Comparison of ENCODE assay signal across 11 cellular contexts in genomic region chr7:17152698-17153097, GRCh38.
A peak's percentile ranks its signal among the peaks of the same experiment; 100 is the strongest.
DNase-seq lines count a peak whose midpoint lies in the region; ATAC-seq, FAIRE-seq and TF ChIP-seq lines count a peak whose summit lies in the region.
"Had no signal": no experiment of that assay in that cellular context is flagged by ENCODE, and none has a peak within 500 bp of the region (broad histone marks: within the 10 kb centered on the region; RNA-seq: fewer than 3 reads in every experiment).

No MANE protein-coding gene starts in this region.

- H3K36me3 ChIP-seq in GM12878 (ENCODE audit: control insufficient read depth in 2 of 2, insufficient read depth in 2 of 2, low read length in 1 of 2) = no peaks in the 10 kb centered on the region
- H3K36me3 ChIP-seq: thyroid gland had no signal

- DNase-seq in GM12878 (ENCODE audit: low read depth, low spot score) (no peak), T-helper 9 cell (no peak)
- DNase-seq in stimulated activated CD4-positive, alpha-beta T cell treated with anti-CD3 and anti-CD28 coated beads, Interleukin-2, amount 100 ng/mL, for 24 hours = no peak
- no peak for DNase-seq in stimulated activated naive CD4-positive, alpha-beta T cell (lab: John Stamatoyannopoulos, UW)
- no peak for DNase-seq in activated CD8-positive, alpha-beta memory T cell treated with anti-CD3 and anti-CD28 coated beads for 24 hours
- DNase-seq: NCI-H146, thyroid gland had no signal

- ATAC-seq in GM18498 (IDR thresholded peaks at IDR 0.05; ENCODE audit: unreplicated experiment) = peak; percentile 44
- peak; percentile 45 for ATAC-seq in GM21423 (IDR thresholded peaks at IDR 0.05; ENCODE audit: unreplicated experiment)
- ATAC-seq in HG03442 (IDR thresholded peaks at IDR 0.05; ENCODE audit: unreplicated experiment) = peak; percentile 58
- ATAC-seq in GM12878 = peak; percentile 80

- peak; percentile 29; the same call in 1 of the 2 replicates for TF ChIP-seq RAD21 in GM12878 (IDR thresholded peaks at IDR 0.05; ENCODE audit: insufficient read depth, low read depth, low read length)

- peak overlapping the region; percentile 14; the same call in 1 of the 2 replicates for H3K4me2 ChIP-seq in GM12878 (ENCODE audit: control insufficient read depth, insufficient read depth)

- TF ChIP-seq POLR2A in GM12878 (IDR thresholded peaks at IDR 0.05; ENCODE audit: low read depth, low read length) = no peak

- H4K20me1 ChIP-seq in GM12878 (ENCODE audit: control insufficient read depth, insufficient read depth) = no peaks in the 10 kb centered on the region

- peaks cover 29% of the 10 kb centered on the region for H3K4me1 ChIP-seq in GM12878 (ENCODE audit: control insufficient read depth, insufficient read depth, low read length)
- H3K4me1 ChIP-seq: thyroid gland had no signal

- in situ Hi-C loops in GM12878 (cut with MboI) = no loop called here

- 96% methylated on average over 3 of the region's 3 CpGs for WGBS in GM12878 (ENCODE audit: insufficient coverage, insufficient replicate concordance, low lambda C conversion rate, missing lambda C conversion rate)

- POLR2A ChIA-PET in GM12878 (lab: Charles Lee) = interaction anchor here (0.6 kb wide), 1 partner anchor 168 kb away, joined by 3 read pairs; no protein-coding TSS in a partner anchor

- FAIRE-seq in GM12878 (lab: Jason Lieb, UNC) = no peak
- FAIRE-seq: endometrium had no signal

- no peak for TF ChIP-seq CTCF in GM12878 (IDR thresholded peaks at IDR 0.05 in 2 of 3, conservative IDR thresholded peaks at IDR 0.05 in 1 of 3; ENCODE audit: control insufficient read depth in 2 of 3, extremely low read depth in 1 of 3, insufficient read depth in 1 of 3, low read depth in 3 of 3, low read length in 3 of 3)

- no TSS peak for BruUV-seq in GM12878 (replicated peaks; lab: Mats Ljungman, UMichigan)

- no peaks in the 10 kb centered on the region for H3K79me2 ChIP-seq in GM12878 (ENCODE audit: control insufficient read depth, insufficient read depth, low read length)

- SMC1A ChIA-PET in GM12878 (lab: Charles Lee; ENCODE audit: uncharacterized antibody, unreplicated experiment) = interaction anchor here (0.7 to 4.3 kb wide), 14 partner anchors 7 to 149 kb away, joined by 3 to 21 read pairs (median 4); no protein-coding TSS in a partner anchor

- no peak overlapping the region for H3K27ac ChIP-seq in GM12878 (ENCODE audit: control insufficient read depth, insufficient read depth)
- H3K27ac ChIP-seq: thyroid gland had no signal

- intact Hi-C loops in GM12878 (cut with micrococcal nuclease; ENCODE audit: unreplicated experiment) = loop anchor here (5.0 to 10.0 kb wide), 3 partner anchors 138 to 342 kb away; no protein-coding TSS in a partner anchor

- no peaks in the 10 kb centered on the region for H3K27me3 ChIP-seq in GM12878 (replicated peaks in 1 of 2; ENCODE audit: control insufficient read depth in 2 of 2, insufficient read depth in 2 of 2, low read length in 1 of 2)
- H3K27me3 ChIP-seq: thyroid gland had no signal

- TF ChIP-seq EP300 in GM12878 (IDR thresholded peaks at IDR 0.05; ENCODE audit: borderline replicate concordance in 1 of 2, control insufficient read depth in 1 of 2, low read depth in 2 of 2, low read length in 2 of 2) = peak; percentile 41 to 55; a peak in 2 of 4 replicates

- H2AFZ ChIP-seq in GM12878 (ENCODE audit: control insufficient read depth, low read depth, low read length) = 0 out of 2 replicates have a peak overlapping the region, but pooled peaks have one; percentile 26

- H3K4me3 ChIP-seq in GM12878 = no peak overlapping the region
- H3K4me3 ChIP-seq: thyroid gland had no signal

- H3K9me3 ChIP-seq in GM12878 (replicated peaks; ENCODE audit: control insufficient read depth, insufficient read depth, low read length) = no peaks in the 10 kb centered on the region
- H3K9me3 ChIP-seq: thyroid gland had no signal

- CTCF ChIA-PET in GM12878 (lab: Yijun Ruan, JAX) = interaction anchor here (1.1 to 3.6 kb wide), 5 partner anchors 23 to 222 kb away, joined by 3 to 17 read pairs (median 3); no protein-coding TSS in a partner anchor

- RAD21 ChIA-PET in GM12878 (lab: Charles Lee; ENCODE audit: unreplicated experiment) = interaction anchor here (0.8 to 3.3 kb wide), 8 partner anchors 9 to 149 kb away, joined by 3 to 20 read pairs (median 4); partner anchors contain the start of gene AHR

- no peak overlapping the region for H3K9ac ChIP-seq in GM12878 (ENCODE audit: control insufficient read depth, insufficient read depth, low read length)

TF ChIP-seq in GM12878, 131 proteins besides CTCF, POLR2A, EP300 and RAD21 (continues in another document):
- peak; percentile 48; the same call in 1 of the 2 replicates for TF ChIP-seq BMI1 (IDR thresholded peaks at IDR 0.05; ENCODE audit: borderline replicate concordance)
- TF ChIP-seq BACH1 (IDR thresholded peaks at IDR 0.05; ENCODE audit: borderline replicate concordance) = no peak; the same call in 1 of the 2 replicates
- TF ChIP-seq MTA2 (IDR thresholded peaks at IDR 0.05; ENCODE audit: low read depth) = peak; percentile 83
- peak; percentile 89 for TF ChIP-seq SPI1 (IDR thresholded peaks at IDR 0.05; ENCODE audit: borderline replicate concordance, insufficient read depth, low read depth, low read length)
- TF ChIP-seq SIX5 (IDR thresholded peaks at IDR 0.05; ENCODE audit: low read depth, low read length, severe bottlenecking) = no peak
- TF ChIP-seq BCL11A (IDR thresholded peaks at IDR 0.05; ENCODE audit: low read depth, low read length) = peak; percentile 62; the same call in 1 of the 2 replicates
- no peak for TF ChIP-seq NFXL1 (IDR thresholded peaks at IDR 0.05; ENCODE audit: borderline replicate concordance)
- 0 out of 4 replicates have a peak, but pooled peaks of 1 of the 2 experiments have one; percentile 22 for TF ChIP-seq ETV6 (conservative IDR thresholded peaks at IDR 0.05 in 1 of 2, IDR thresholded peaks at IDR 0.05 in 1 of 2; ENCODE audit: borderline replicate concordance in 1 of 2, low read depth in 1 of 2)
- TF ChIP-seq IKZF1 (conservative IDR thresholded peaks at IDR 0.05) = peak; percentile 77
- TF ChIP-seq, protein P1, sequence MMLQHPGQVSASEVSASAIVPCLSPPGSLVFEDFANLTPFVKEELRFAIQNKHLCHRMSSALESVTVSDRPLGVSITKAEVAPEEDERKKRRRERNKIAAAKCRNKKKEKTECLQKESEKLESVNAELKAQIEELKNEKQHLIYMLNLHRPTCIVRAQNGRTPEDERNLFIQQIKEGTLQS (IDR thresholded peaks at IDR 0.05; ENCODE audit: borderline replicate concordance, extremely low read depth, low read depth, low read length) = no peak
- TF ChIP-seq, protein P2, sequence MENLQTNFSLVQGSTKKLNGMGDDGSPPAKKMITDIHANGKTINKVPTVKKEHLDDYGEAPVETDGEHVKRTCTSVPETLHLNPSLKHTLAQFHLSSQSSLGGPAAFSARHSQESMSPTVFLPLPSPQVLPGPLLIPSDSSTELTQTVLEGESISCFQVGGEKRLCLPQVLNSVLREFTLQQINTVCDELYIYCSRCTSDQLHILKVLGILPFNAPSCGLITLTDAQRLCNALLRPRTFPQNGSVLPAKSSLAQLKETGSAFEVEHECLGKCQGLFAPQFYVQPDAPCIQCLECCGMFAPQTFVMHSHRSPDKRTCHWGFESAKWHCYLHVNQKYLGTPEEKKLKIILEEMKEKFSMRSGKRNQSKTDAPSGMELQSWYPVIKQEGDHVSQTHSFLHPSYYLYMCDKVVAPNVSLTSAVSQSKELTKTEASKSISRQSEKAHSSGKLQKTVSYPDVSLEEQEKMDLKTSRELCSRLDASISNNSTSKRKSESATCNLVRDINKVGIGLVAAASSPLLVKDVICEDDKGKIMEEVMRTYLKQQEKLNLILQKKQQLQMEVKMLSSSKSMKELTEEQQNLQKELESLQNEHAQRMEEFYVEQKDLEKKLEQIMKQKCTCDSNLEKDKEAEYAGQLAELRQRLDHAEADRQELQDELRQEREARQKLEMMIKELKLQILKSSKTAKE (IDR thresholded peaks at IDR 0.05; ENCODE audit: low read depth, poor library complexity, severe bottlenecking) = peak; percentile 47
- TF ChIP-seq TCF12 (IDR thresholded peaks at IDR 0.05; ENCODE audit: low read depth, low read length) = peak; percentile 42; the same call in 1 of the 2 replicates
- peak; percentile 64; the same call in 1 of the 2 replicates for TF ChIP-seq NR2F1 (conservative IDR thresholded peaks at IDR 0.05)
- TF ChIP-seq STAT3 (IDR thresholded peaks at IDR 0.05; ENCODE audit: low read depth, low read length) = no peak
- no peak for TF ChIP-seq ZZZ3 (IDR thresholded peaks at IDR 0.05; ENCODE audit: control insufficient read depth, insufficient read length, low read depth)
- peak; percentile 15; the same call in 1 of the 2 replicates for TF ChIP-seq CREB1 (IDR thresholded peaks at IDR 0.05; ENCODE audit: low read depth)
- TF ChIP-seq RUNX3 (IDR thresholded peaks at IDR 0.05; ENCODE audit: low read length) = peak; percentile 85
- TF ChIP-seq RELB (IDR thresholded peaks at IDR 0.05; ENCODE audit: low read depth) = peak; percentile 71
- no peak for TF ChIP-seq GABPA (IDR thresholded peaks at IDR 0.05; ENCODE audit: low read depth)
- TF ChIP-seq EED (IDR thresholded peaks at IDR 0.05; ENCODE audit: low read depth) = peak; percentile 82
- no peak for TF ChIP-seq MEF2A (IDR thresholded peaks at IDR 0.05; ENCODE audit: insufficient read depth, low read depth, low read length)
- peak; percentile 81 for TF ChIP-seq DPF2 (IDR thresholded peaks at IDR 0.05)
